In genomic region chr15:59008086-59008485, GRCh38 we compare ENCODE assay signal across 21 cellular contexts. TPM values are rescaled to one million over a fixed set of nuclear protein-coding genes. Genes with fewer than 3 reads are reported as not detected.
DNase-seq lines count a peak whose midpoint lies in the region; ATAC-seq and TF ChIP-seq lines count a peak whose summit lies in the region.
"Had no signal": no experiment of that assay in that cellular context is flagged by ENCODE, and none has a peak within 500 bp of the region (broad histone marks: within the 10 kb centered on the region; RNA-seq: fewer than 3 reads in every experiment).

No MANE protein-coding gene starts in this region.

- peaks cover 34 to 53% of the 10 kb centered on the region in 2 donors for H3K36me3 Mint-ChIP-seq in CD14-positive monocyte
- peaks cover 4% of the 10 kb centered on the region for H3K36me3 Mint-ChIP-seq in T-helper 17 cell (ENCODE audit: low read depth)
- H3K36me3 Mint-ChIP-seq in effector memory CD8-positive, alpha-beta T cell (ENCODE audit: insufficient read depth): peaks cover 27% of the 10 kb centered on the region

- H3K4me1 Mint-ChIP-seq in CD14-positive monocyte: peaks cover 20% of the 10 kb centered on the region
- peaks cover 34% of the 10 kb centered on the region for H3K4me1 Mint-ChIP-seq in T-helper 17 cell
- peaks cover 17 to 51% of the 10 kb centered on the region in 2 donors for H3K4me1 Mint-ChIP-seq in effector memory CD8-positive, alpha-beta T cell (ENCODE audit: low read depth in 2 of 2)

- H3K9me3 ChIP-seq in T-helper 17 cell (ENCODE audit: control insufficient read depth, low read length, poor library complexity, severe bottlenecking): no peaks in the 10 kb centered on the region
- H3K9me3 ChIP-seq: A549, BE2C, Caco-2, HAP-1 had no signal

- H3K4me3 Mint-ChIP-seq in CD14-positive monocyte (no peak overlapping the region), T-helper 17 cell (no peak overlapping the region)
- no peak overlapping the region for H3K4me3 Mint-ChIP-seq in effector memory CD8-positive, alpha-beta T cell
- H3K4me3 Mint-ChIP-seq: CD8-positive, alpha-beta T cell; GM23338; HFFc6 had no signal

- no peak for ATAC-seq in T-helper 17 cell
- no peak for ATAC-seq in effector memory CD8-positive, alpha-beta T cell (replicated peaks)
- ATAC-seq: A549; CD8-positive, alpha-beta T cell; GM12878; GM23338 had no signal

- DNase-seq in CD14-positive monocyte (ENCODE audit: low spot score) (no peak), T-helper 17 cell (no peak), OCI-M1 (lab: John Stamatoyannopoulos, UW) (no peak), DMS53 (lab: John Stamatoyannopoulos, UW) (no peak), islet precursor cell (no peak)
- no peak for DNase-seq in effector memory CD8-positive, alpha-beta T cell
- DNase-seq: 8988T; ACHN; AML-193; BE2C; Caco-2; CD8-positive, alpha-beta T cell; DMS153; DMS79; EL; GDM1; HFFc6 had no signal

- H3K27ac Mint-ChIP-seq in CD14-positive monocyte: peak overlapping the region in 6 of 7 donors; percentile 8 to 82 (median 47)
- peak overlapping the region; percentile 24 for H3K27ac Mint-ChIP-seq in T-helper 17 cell
- H3K27ac Mint-ChIP-seq in effector memory CD8-positive, alpha-beta T cell: peak overlapping the region; percentile 46 to 51
- H3K27ac Mint-ChIP-seq: CD8-positive, alpha-beta T cell; GM23338; HFFc6 had no signal

- no peak for TF ChIP-seq CTCF in CD14-positive monocyte (IDR thresholded peaks at IDR 0.05)

- H3K9me3 Mint-ChIP-seq in CD14-positive monocyte: no peaks in the 10 kb centered on the region
- no peaks in the 10 kb centered on the region for H3K9me3 Mint-ChIP-seq in effector memory CD8-positive, alpha-beta T cell
- H3K9me3 Mint-ChIP-seq: CD8-positive, alpha-beta T cell; GM23338; HFFc6 had no signal

- intact Hi-C loops in CD14-positive monocyte (cut with micrococcal nuclease): no loop called here

- H3K27me3 Mint-ChIP-seq in CD14-positive monocyte (ENCODE audit: low read depth in 3 of 3) (peaks cover 0 to 2% (median under 1%) of the 10 kb centered on the region in 3 donors), T-helper 17 cell (no peaks in the 10 kb centered on the region)
- H3K27me3 Mint-ChIP-seq in effector memory CD8-positive, alpha-beta T cell: no peaks in the 10 kb centered on the region

RNA-seq across cellular contexts. Expression of gene RNF111, which starts 20.6 kb away (rescaled TPM):
- polyA plus RNA-seq in CD14-positive monocyte: 10 to 100 TPM; 10.2 to 18.2 TPM
- total RNA-seq in T-helper 17 cell: 10 to 100 TPM; 41.3 to 41.8 TPM
